ENCODE assay signal across 27 cellular contexts in genomic region chr10:127458829-127459228, GRCh38.
DNase-seq lines count a peak whose midpoint lies in the region; ATAC-seq, FAIRE-seq and TF ChIP-seq lines count a peak whose summit lies in the region.
"Had no signal": no experiment of that assay in that cellular context is flagged by ENCODE, and none has a peak within 500 bp of the region (broad histone marks: within the 10 kb centered on the region; RNA-seq: fewer than 3 reads in every experiment).

No MANE protein-coding gene starts in this region.

- no peak for DNase-seq in HepG2 (ENCODE audit: low spot score)
- no peak for DNase-seq in right lobe of liver
- DNase-seq in Jurkat, Clone E6-1 (ENCODE audit: low read depth, low spot score): peak; percentile 57
- peak; percentile 31 for DNase-seq in endodermal cell
- no peak for DNase-seq in neuronal stem cell (ENCODE audit: low spot score)
- no peak for DNase-seq in left ventricle myocardium inferior
- DNase-seq: 8988T; ACHN; AML-193; BE2C; Calu3; CD4-positive, alpha-beta T cell; CD8-positive, alpha-beta memory T cell; COR-L47; DMS53; DMS79 treated with DMSO at 0.1 percent for 48 hours; GF-D8; GM23248; H7; HCEC 1CT had no signal

- peaks cover 13% of the 10 kb centered on the region for H3K9me3 Mint-ChIP-seq in endodermal cell
- H3K9me3 Mint-ChIP-seq in stimulated activated memory B cell treated with anti-CD40 and anti-IgM and Interleukin-4, amounts not matched to agents 10 μg/mL and 1 μg/mL and 100 μg/mL, for 72 hours: peaks cover 5% of the 10 kb centered on the region

- H3K36me3 ChIP-seq in HepG2 (replicated peaks in 1 of 2; ENCODE audit: control insufficient read depth in 1 of 2, insufficient read depth in 2 of 2, low read length in 2 of 2) (no peaks in the 10 kb centered on the region), right lobe of liver (no peaks in the 10 kb centered on the region), endodermal cell (ENCODE audit: control insufficient read depth, insufficient read depth, low read length) (no peaks in the 10 kb centered on the region), neuronal stem cell (replicated peaks in 1 of 2; ENCODE audit: control insufficient read depth in 2 of 2, insufficient read depth in 2 of 2, low read length in 2 of 2) (peaks cover 0 to 2% of the 10 kb centered on the region in 2 donors), left ventricle myocardium inferior (no peaks in the 10 kb centered on the region)
- H3K36me3 ChIP-seq: BE2C; BLaER1 treated with 17β-estradiol and CSF1 and Interleukin-3, amounts not matched to agents 10 nM and 100 nM had no signal

- no peak overlapping the region for H3K4ac ChIP-seq in neuronal stem cell (ENCODE audit: low read length)

- H3K79me1 ChIP-seq in neuronal stem cell (ENCODE audit: low read depth, low read length): no peaks in the 10 kb centered on the region

- H2BK5ac ChIP-seq in neuronal stem cell (ENCODE audit: low read length): no peak overlapping the region

- H2BK12ac ChIP-seq in neuronal stem cell (ENCODE audit: low read length): no peak overlapping the region

- intact Hi-C loops in HepG2 (cut with micrococcal nuclease; ENCODE audit: unreplicated experiment): no loop called here
- intact Hi-C loops in right lobe of liver (cut with DNase I): no loop called here
- intact Hi-C loops in left ventricle myocardium inferior (cut with micrococcal nuclease): no loop called here

- TF ChIP-seq POLR2A in HepG2 (IDR thresholded peaks at IDR 0.05; ENCODE audit: insufficient read depth in 1 of 2, low read depth in 2 of 2, low read length in 2 of 2) (no peak), right lobe of liver (IDR thresholded peaks at IDR 0.05) (no peak)

- H3K4me3 ChIP-seq in HepG2 (replicated peaks in 1 of 3; ENCODE audit: insufficient read depth in 1 of 3, low read depth in 2 of 3, low read length in 3 of 3) (no peak overlapping the region), right lobe of liver (no peak overlapping the region), endodermal cell (ENCODE audit: low read length) (no peak overlapping the region), neuronal stem cell (ENCODE audit: low read length in 2 of 2) (no peak overlapping the region), left ventricle myocardium inferior (no peak overlapping the region)
- H3K4me3 ChIP-seq in Jurkat, Clone E6-1 (ENCODE audit: low read length): no peak overlapping the region
- H3K4me3 ChIP-seq: A549; BLaER1 treated with 17β-estradiol and CSF1 and Interleukin-3, amounts not matched to agents 10 nM and 100 nM; GM23248 had no signal

- peak overlapping the region; percentile 70 for H3K18ac ChIP-seq in neuronal stem cell (ENCODE audit: low read length)

- POLR2A ChIA-PET in HepG2 (lab: Yijun Ruan, JAX): no interaction called here

- no peak overlapping the region for H3K27ac ChIP-seq in HepG2 (ENCODE audit: extremely low read length, insufficient read depth, low read length)
- H3K27ac ChIP-seq in right lobe of liver: no peak overlapping the region
- no peak overlapping the region for H3K27ac ChIP-seq in endodermal cell (ENCODE audit: low read depth, low read length)
- H3K27ac ChIP-seq in neuronal stem cell (replicated peaks; ENCODE audit: low read length): no peak overlapping the region
- H3K27ac ChIP-seq in left ventricle myocardium inferior (replicated peaks): no peak overlapping the region
- H3K27ac ChIP-seq: A549; BLaER1 treated with 17β-estradiol and CSF1 and Interleukin-3, amounts not matched to agents 10 nM and 100 nM; GM23248 had no signal

- H3K27me3 ChIP-seq in HepG2 (ENCODE audit: control insufficient read depth in 1 of 2, insufficient read depth in 2 of 2, low read length in 2 of 2) (no peaks in the 10 kb centered on the region; a peak in 1 of 5 replicates), right lobe of liver (no peaks in the 10 kb centered on the region), endodermal cell (ENCODE audit: control insufficient read depth, insufficient read depth, low read length, poor library complexity, severe bottlenecking) (no peaks in the 10 kb centered on the region), neuronal stem cell (ENCODE audit: control insufficient read depth in 3 of 3, insufficient read depth in 3 of 3, low read depth in 1 of 3, low read length in 3 of 3) (no peaks in the 10 kb centered on the region), left ventricle myocardium inferior (ENCODE audit: low read depth) (peaks cover 4% of the 10 kb centered on the region)
- H3K27me3 ChIP-seq: BE2C; BLaER1 treated with 17β-estradiol and CSF1 and Interleukin-3, amounts not matched to agents 10 nM and 100 nM had no signal

- peak overlapping the region; percentile 30 for H2BK15ac ChIP-seq in neuronal stem cell (ENCODE audit: low read length)

- no peaks in the 10 kb centered on the region for H3K4me1 Mint-ChIP-seq in endodermal cell
- no peaks in the 10 kb centered on the region for H3K4me1 Mint-ChIP-seq in stimulated activated memory B cell treated with anti-CD40 and anti-IgM and Interleukin-4, amounts not matched to agents 10 μg/mL and 1 μg/mL and 100 μg/mL, for 72 hours
- H3K4me1 Mint-ChIP-seq: CD14-positive monocyte; CD8-positive, alpha-beta memory T cell had no signal

- H2AFZ ChIP-seq in HepG2 (ENCODE audit: low read length) (no peak overlapping the region), neuronal stem cell (ENCODE audit: low read length) (no peak overlapping the region)
- H2AFZ ChIP-seq: GM23248 had no signal

- BruUV-seq in HepG2 (replicated peaks; lab: Mats Ljungman, UMichigan): no TSS peak

- no peak for TF ChIP-seq RAD21 in HepG2 (CRISPR knock-in tag; IDR thresholded peaks at IDR 0.05)

- no peak overlapping the region for H3K23ac ChIP-seq in neuronal stem cell (ENCODE audit: low read depth, low read length, poor library complexity)

- no peak overlapping the region for H3K4me2 ChIP-seq in HepG2 (ENCODE audit: low read depth, low read length)
- H3K4me2 ChIP-seq in neuronal stem cell (ENCODE audit: insufficient read depth, low read length, poor library complexity, severe bottlenecking): no peak overlapping the region
- H3K4me2 ChIP-seq: A549; BLaER1 treated with 17β-estradiol and CSF1 and Interleukin-3, amounts not matched to agents 10 nM and 100 nM had no signal

- CTCF ChIA-PET in HepG2 (lab: Yijun Ruan, JAX; ENCODE audit: low intra/inter-chr PET ratio, low total read pairs): no interaction called here

- H3K4me1 ChIP-seq in HepG2 (ENCODE audit: insufficient read depth, low read length): no peaks in the 10 kb centered on the region
- H3K4me1 ChIP-seq in right lobe of liver: no peaks in the 10 kb centered on the region
- H3K4me1 ChIP-seq in endodermal cell (ENCODE audit: control insufficient read depth, insufficient read depth, low read length): no peaks in the 10 kb centered on the region
- peaks cover 0 to 1% of the 10 kb centered on the region in 2 donors for H3K4me1 ChIP-seq in neuronal stem cell (ENCODE audit: control insufficient read depth in 2 of 2, insufficient read depth in 1 of 2, low read depth in 1 of 2, low read length in 2 of 2)
- H3K4me1 ChIP-seq in left ventricle myocardium inferior: peaks cover 3% of the 10 kb centered on the region
- H3K4me1 ChIP-seq: A549; BE2C; BLaER1 treated with 17β-estradiol and CSF1 and Interleukin-3, amounts not matched to agents 10 nM and 100 nM had no signal

- FAIRE-seq in HepG2 (lab: Jason Lieb, UNC): no peak
- FAIRE-seq: A549, GM12891, GM18507, H1 had no signal

- no peaks in the 10 kb centered on the region for H3K79me2 ChIP-seq in HepG2 (ENCODE audit: insufficient read depth, low read length)

- H2AK5ac ChIP-seq in neuronal stem cell (ENCODE audit: low read depth, low read length): no peak overlapping the region

- H3K4me3 Mint-ChIP-seq in endodermal cell: no peak overlapping the region
- H3K4me3 Mint-ChIP-seq in stimulated activated memory B cell treated with anti-CD40 and anti-IgM and Interleukin-4, amounts not matched to agents 10 μg/mL and 1 μg/mL and 100 μg/mL, for 72 hours: no peak overlapping the region
- H3K4me3 Mint-ChIP-seq: CD14-positive monocyte; CD4-positive, alpha-beta T cell; CD8-positive, alpha-beta memory T cell had no signal

- H3K27me3 Mint-ChIP-seq in endodermal cell (ENCODE audit: insufficient read depth): no peaks in the 10 kb centered on the region
- no peaks in the 10 kb centered on the region for H3K27me3 Mint-ChIP-seq in stimulated activated memory B cell treated with anti-CD40 and anti-IgM and Interleukin-4, amounts not matched to agents 10 μg/mL and 1 μg/mL and 100 μg/mL, for 72 hours
- H3K27me3 Mint-ChIP-seq: CD4-positive, alpha-beta T cell; CD8-positive, alpha-beta memory T cell had no signal

- H3K36me3 Mint-ChIP-seq in endodermal cell (ENCODE audit: low read depth): peaks cover 12% of the 10 kb centered on the region
- H3K36me3 Mint-ChIP-seq in stimulated activated memory B cell treated with anti-CD40 and anti-IgM and Interleukin-4, amounts not matched to agents 10 μg/mL and 1 μg/mL and 100 μg/mL, for 72 hours: no peaks in the 10 kb centered on the region
- H3K36me3 Mint-ChIP-seq: CD14-positive monocyte; CD8-positive, alpha-beta memory T cell had no signal

- TF ChIP-seq CTCF in HepG2 (CRISPR knock-in tag; IDR thresholded peaks at IDR 0.05): no peak
- no peak for TF ChIP-seq CTCF in right lobe of liver (IDR thresholded peaks at IDR 0.05)
- no peak for TF ChIP-seq CTCF in endodermal cell (conservative IDR thresholded peaks at IDR 0.05)
- TF ChIP-seq CTCF in left ventricle myocardium inferior (IDR thresholded peaks at IDR 0.05; ENCODE audit: borderline replicate concordance): no peak

- H3K9me3 ChIP-seq in HepG2 (ENCODE audit: low read length): no peaks in the 10 kb centered on the region
- no peaks in the 10 kb centered on the region for H3K9me3 ChIP-seq in right lobe of liver
- H3K9me3 ChIP-seq in endodermal cell (ENCODE audit: control insufficient read depth, low read length): no peaks in the 10 kb centered on the region
- peaks cover 0 to 10% of the 10 kb centered on the region in 2 donors for H3K9me3 ChIP-seq in neuronal stem cell (replicated peaks in 1 of 2; ENCODE audit: control insufficient read depth in 2 of 2, insufficient read depth in 1 of 2, low read depth in 1 of 2, low read length in 2 of 2)
- peaks cover 9% of the 10 kb centered on the region for H3K9me3 ChIP-seq in left ventricle myocardium inferior (replicated peaks)
- H3K9me3 ChIP-seq: BE2C had no signal

- H4K91ac ChIP-seq in neuronal stem cell (ENCODE audit: low read depth, low read length, poor library complexity): no peak overlapping the region

- no peak for TF ChIP-seq EP300 in HepG2 (IDR thresholded peaks at IDR 0.05; ENCODE audit: low read depth in 2 of 2, low read length in 2 of 2)
- no peak for TF ChIP-seq EP300 in HepG2 (CRISPR knock-in tag; IDR thresholded peaks at IDR 0.05; ENCODE audit: borderline replicate concordance)

- in situ Hi-C loops in HepG2 (cut with HindIII; ENCODE audit: extremely low pct_ligation_motif_present, low pct_unique_long_range_greater_than_20kb): no loop called here

- no peak overlapping the region for H2BK120ac ChIP-seq in neuronal stem cell (ENCODE audit: low read depth, low read length)

- H4K8ac ChIP-seq in neuronal stem cell (ENCODE audit: low read depth, low read length): no peak overlapping the region

- H3K9ac ChIP-seq in HepG2 (ENCODE audit: insufficient read depth, low read depth, low read length): no peak overlapping the region
- H3K9ac ChIP-seq in endodermal cell (ENCODE audit: extremely low read depth, low read length, poor library complexity, severe bottlenecking): no peak overlapping the region
- H3K9ac ChIP-seq in neuronal stem cell (ENCODE audit: low read depth, low read length, poor library complexity): no peak overlapping the region
- H3K9ac ChIP-seq: BLaER1 treated with 17β-estradiol and CSF1 and Interleukin-3, amounts not matched to agents 10 nM and 100 nM; GM23248 had no signal

- no peak overlapping the region for H3K27ac Mint-ChIP-seq in endodermal cell
- no peak overlapping the region for H3K27ac Mint-ChIP-seq in stimulated activated memory B cell treated with anti-CD40 and anti-IgM and Interleukin-4, amounts not matched to agents 10 μg/mL and 1 μg/mL and 100 μg/mL, for 72 hours
- H3K27ac Mint-ChIP-seq: CD4-positive, alpha-beta T cell; CD8-positive, alpha-beta memory T cell had no signal

- ATAC-seq in HepG2 (peak; percentile 46), right lobe of liver (no peak)
- no peak for ATAC-seq in stimulated activated memory B cell treated with anti-CD40 and anti-IgM and Interleukin-4, amounts not matched to agents 10 μg/mL and 1 μg/mL and 100 μg/mL, for 72 hours

- WGBS in HepG2 (ENCODE audit: low lambda C conversion rate): 60% methylated on average over 1 of the region's 6 CpGs
- WGBS in right lobe of liver (ENCODE audit: insufficient coverage, low coverage, low lambda C conversion rate, missing lambda C conversion rate): no CpG with 5 or more reads among the region's 6 CpGs
- 83 to 85% methylated on average over 4 to 6 of the region's 6 CpGs for WGBS in endodermal cell (ENCODE audit: insufficient coverage in 1 of 2, insufficient read length in 1 of 2), 2 experiments
- WGBS in neuronal stem cell (ENCODE audit: extremely low coverage in 2 of 2, insufficient read length in 2 of 2, insufficient replicate concordance in 1 of 2), 2 donors: no CpG with 5 or more reads among the region's 6 CpGs

- H3K14ac ChIP-seq in neuronal stem cell (ENCODE audit: low read length): no peak overlapping the region

- no peaks in the 10 kb centered on the region for H4K20me1 ChIP-seq in HepG2 (ENCODE audit: insufficient read depth, low read length)
- H4K20me1 ChIP-seq: BLaER1 treated with 17β-estradiol and CSF1 and Interleukin-3, amounts not matched to agents 10 nM and 100 nM had no signal

Comparison
In these comparisons a context has a peak if more than half of its experiments do, and no peak if none do; other contexts are left out.
1. DNase-seq: peak in Jurkat, Clone E6-1 (single experiment) and endodermal cell (single experiment); none in HepG2 (single experiment), right lobe of liver (0 of 3), neuronal stem cell (single experiment) and left ventricle myocardium inferior (single experiment).